ENCODE assay signal across 24 cellular contexts in genomic region chr12:54521291-54522062, GRCh38. TPM values are rescaled to one million over a fixed set of nuclear protein-coding genes. Genes with fewer than 3 reads are reported as not detected.
DNase-seq lines count a peak whose midpoint lies in the region; ATAC-seq and TF ChIP-seq lines count a peak whose summit lies in the region.
"Had no signal": no experiment of that assay in that cellular context is flagged by ENCODE, and none has a peak within 500 bp of the region (broad histone marks: within the 10 kb centered on the region; RNA-seq: fewer than 3 reads in every experiment).

No MANE protein-coding gene starts in this region.

- H3K27ac Mint-ChIP-seq in activated CD4-positive, alpha-beta memory T cell treated with anti-CD3 and anti-CD28 coated beads for 36 hours, result peak overlapping the region; percentile 95
- H3K27ac Mint-ChIP-seq in activated CD4-positive, alpha-beta memory T cell treated with anti-CD3 and anti-CD28 coated beads, Interleukin-2, amount 10 ng/mL, durations not matched to agents 7 days and 5 days, result no peak overlapping the region
- peak overlapping the region in 2 of 3 donors; percentile 45 to 59 for H3K27ac Mint-ChIP-seq in CD4-positive, CD25-positive, alpha-beta regulatory T cell
- peak overlapping the region; percentile 96 for H3K27ac Mint-ChIP-seq in activated T-helper 17 cell treated with anti-CD3 and anti-CD28 coated beads, Interleukin-2, amount 50 U/mL, for 72 hours

- intact Hi-C loops in activated CD4-positive, alpha-beta memory T cell treated with anti-CD3 and anti-CD28 coated beads for 36 hours (cut with micrococcal nuclease), result loop anchor here (1.0 to 10.0 kb wide), 5 partner anchors 14 to 247 kb away; partner anchors contain the start of gene NCKAP1L

- no peaks in the 10 kb centered on the region for H3K9me3 ChIP-seq in CD4-positive, CD25-positive, alpha-beta regulatory T cell (ENCODE audit: control insufficient read depth in 2 of 2, low read length in 2 of 2)
- H3K9me3 ChIP-seq in parathyroid adenoma (ENCODE audit: control insufficient read depth, low read length), result no peaks in the 10 kb centered on the region
- no peaks in the 10 kb centered on the region for H3K9me3 ChIP-seq in smooth muscle cell (replicated peaks; ENCODE audit: low read depth)
- H3K9me3 ChIP-seq: A549, spleen, transverse colon had no signal

- no peaks in the 10 kb centered on the region for H3K9me3 Mint-ChIP-seq in activated CD4-positive, alpha-beta memory T cell treated with anti-CD3 and anti-CD28 coated beads for 36 hours
- H3K9me3 Mint-ChIP-seq in activated CD4-positive, alpha-beta memory T cell treated with anti-CD3 and anti-CD28 coated beads, Interleukin-2, amount 10 ng/mL, durations not matched to agents 7 days and 5 days, result no peaks in the 10 kb centered on the region
- H3K9me3 Mint-ChIP-seq in CD4-positive, CD25-positive, alpha-beta regulatory T cell, result no peaks in the 10 kb centered on the region
- H3K9me3 Mint-ChIP-seq in activated T-helper 17 cell treated with anti-CD3 and anti-CD28 coated beads, Interleukin-2, amount 50 U/mL, for 72 hours, result no peaks in the 10 kb centered on the region

- H3K4me3 ChIP-seq in CD4-positive, CD25-positive, alpha-beta regulatory T cell (ENCODE audit: low read depth, low read length), result no peak overlapping the region
- H3K4me3 ChIP-seq in parathyroid adenoma (ENCODE audit: low read depth, low read length) (no peak overlapping the region), smooth muscle cell (no peak overlapping the region)
- H3K4me3 ChIP-seq: A549, cardiac muscle cell, spleen, transverse colon had no signal

- DNase-seq in activated CD4-positive, alpha-beta memory T cell treated with anti-CD3 and anti-CD28 coated beads for 36 hours, result peak; percentile 65
- no peak for DNase-seq in activated CD4-positive, alpha-beta memory T cell treated with anti-CD3 and anti-CD28 coated beads, Interleukin-2, amount 10 ng/mL, durations not matched to agents 7 days and 5 days
- DNase-seq in CD4-positive, CD25-positive, alpha-beta regulatory T cell, result no peak
- no peak for DNase-seq in smooth muscle cell (lab: John Stamatoyannopoulos, UW; ENCODE audit: unreplicated experiment)
- DNase-seq: activated CD8-positive, alpha-beta memory T cell treated with anti-CD3 and anti-CD28 coated beads for 24 hours; GOT3; Karpas-422; MV-4-11; NCI-H1694 treated with DMSO at 0.1 percent for 48 hours; NCI-H526; occipital lobe; spleen; T-helper 17 cell; transverse colon had no signal

- H3K4me1 Mint-ChIP-seq in activated CD4-positive, alpha-beta memory T cell treated with anti-CD3 and anti-CD28 coated beads for 36 hours (ENCODE audit: low read depth), result peaks cover 48% of the 10 kb centered on the region
- peaks cover 14% of the 10 kb centered on the region for H3K4me1 Mint-ChIP-seq in activated CD4-positive, alpha-beta memory T cell treated with anti-CD3 and anti-CD28 coated beads, Interleukin-2, amount 10 ng/mL, durations not matched to agents 7 days and 5 days
- peaks cover 0 to 17% (median 6%) of the 10 kb centered on the region in 4 donors for H3K4me1 Mint-ChIP-seq in CD4-positive, CD25-positive, alpha-beta regulatory T cell
- H3K4me1 Mint-ChIP-seq in activated T-helper 17 cell treated with anti-CD3 and anti-CD28 coated beads, Interleukin-2, amount 50 U/mL, for 72 hours, result peaks cover 29% of the 10 kb centered on the region

- no peak overlapping the region for H3K9ac ChIP-seq in parathyroid adenoma
- H3K9ac ChIP-seq in smooth muscle cell (ENCODE audit: low read depth), result no peak overlapping the region

- WGBS in smooth muscle cell (ENCODE audit: low lambda C conversion rate), result 90% methylated on average over 2 of the region's 2 CpGs

- no peak for ATAC-seq in CD4-positive, CD25-positive, alpha-beta regulatory T cell (ENCODE audit: low read depth in 2 of 2)
- peak; percentile 64 for ATAC-seq in activated T-helper 17 cell treated with anti-CD3 and anti-CD28 coated beads, Interleukin-2, amount 50 U/mL, for 72 hours (replicated peaks)
- ATAC-seq in HG03439 (IDR thresholded peaks at IDR 0.05; ENCODE audit: unreplicated experiment) (no peak), HG02610 (IDR thresholded peaks at IDR 0.05; ENCODE audit: unreplicated experiment) (no peak)
- ATAC-seq: A549, T-helper 17 cell had no signal

- no peaks in the 10 kb centered on the region for H3K4me1 ChIP-seq in CD4-positive, CD25-positive, alpha-beta regulatory T cell (ENCODE audit: control insufficient read depth, insufficient read depth, low read length, poor library complexity, severe bottlenecking)
- peaks cover 20% of the 10 kb centered on the region for H3K4me1 ChIP-seq in parathyroid adenoma
- H3K4me1 ChIP-seq in smooth muscle cell (ENCODE audit: low read depth), result no peaks in the 10 kb centered on the region
- H3K4me1 ChIP-seq: A549, transverse colon had no signal

- H4K20me1 ChIP-seq in smooth muscle cell (ENCODE audit: low read depth), result no peaks in the 10 kb centered on the region

- no peak overlapping the region for H3K27ac ChIP-seq in CD4-positive, CD25-positive, alpha-beta regulatory T cell (ENCODE audit: insufficient read depth, low read length, poor library complexity, severe bottlenecking)
- no peak overlapping the region for H3K27ac ChIP-seq in parathyroid adenoma
- H3K27ac ChIP-seq in smooth muscle cell (ENCODE audit: low read depth), result no peak overlapping the region
- H3K27ac ChIP-seq: A549, cardiac muscle cell, spleen, transverse colon had no signal

- peaks cover 99% of the 10 kb centered on the region for H3K36me3 ChIP-seq in CD4-positive, CD25-positive, alpha-beta regulatory T cell (ENCODE audit: control insufficient read depth, insufficient read depth, low read length)
- no peaks in the 10 kb centered on the region for H3K36me3 ChIP-seq in parathyroid adenoma (ENCODE audit: control insufficient read depth, insufficient read depth, low read length)
- H3K36me3 ChIP-seq in smooth muscle cell (ENCODE audit: low read depth), result no peaks in the 10 kb centered on the region
- H3K36me3 ChIP-seq: cardiac muscle cell, transverse colon had no signal

- TF ChIP-seq CTCF in parathyroid adenoma (IDR thresholded peaks at IDR 0.05) (no peak), smooth muscle cell (IDR thresholded peaks at IDR 0.05; ENCODE audit: borderline replicate concordance, insufficient read depth, poor library complexity, severe bottlenecking) (no peak)

- H3F3A ChIP-seq in smooth muscle cell (ENCODE audit: low read depth), result no peaks in the 10 kb centered on the region

- CTCF ChIA-PET in activated CD4-positive, alpha-beta memory T cell treated with anti-CD3 and anti-CD28 coated beads for 36 hours (lab: Charles Lee), result interaction anchor here (0.6 kb wide), 1 partner anchor 17 kb away, joined by 3 read pairs; no protein-coding TSS in a partner anchor
- CTCF ChIA-PET in activated CD4-positive, alpha-beta memory T cell treated with anti-CD3 and anti-CD28 coated beads, Interleukin-2, amount 10 ng/mL, durations not matched to agents 7 days and 5 days (lab: Charles Lee), result no interaction called here

- H3K4me2 ChIP-seq in parathyroid adenoma (ENCODE audit: low read length) (no peak overlapping the region), smooth muscle cell (no peak overlapping the region)
- H3K4me2 ChIP-seq: A549 had no signal

- H3K4me3 Mint-ChIP-seq in activated CD4-positive, alpha-beta memory T cell treated with anti-CD3 and anti-CD28 coated beads for 36 hours, result peak overlapping the region; percentile 14
- H3K4me3 Mint-ChIP-seq in activated CD4-positive, alpha-beta memory T cell treated with anti-CD3 and anti-CD28 coated beads, Interleukin-2, amount 10 ng/mL, durations not matched to agents 7 days and 5 days, result no peak overlapping the region
- H3K4me3 Mint-ChIP-seq in CD4-positive, CD25-positive, alpha-beta regulatory T cell, result no peak overlapping the region
- H3K4me3 Mint-ChIP-seq in activated T-helper 17 cell treated with anti-CD3 and anti-CD28 coated beads, Interleukin-2, amount 50 U/mL, for 72 hours, result peak overlapping the region; percentile 72
- H3K4me3 Mint-ChIP-seq: T-helper 17 cell had no signal

- H3K27me3 Mint-ChIP-seq in activated CD4-positive, alpha-beta memory T cell treated with anti-CD3 and anti-CD28 coated beads for 36 hours, result no peaks in the 10 kb centered on the region
- no peaks in the 10 kb centered on the region for H3K27me3 Mint-ChIP-seq in activated CD4-positive, alpha-beta memory T cell treated with anti-CD3 and anti-CD28 coated beads, Interleukin-2, amount 10 ng/mL, durations not matched to agents 7 days and 5 days
- H3K27me3 Mint-ChIP-seq in CD4-positive, CD25-positive, alpha-beta regulatory T cell, result no peaks in the 10 kb centered on the region
- no peaks in the 10 kb centered on the region for H3K27me3 Mint-ChIP-seq in activated T-helper 17 cell treated with anti-CD3 and anti-CD28 coated beads, Interleukin-2, amount 50 U/mL, for 72 hours
- H3K27me3 Mint-ChIP-seq: T-helper 17 cell had no signal

- POLR2A ChIA-PET in activated CD4-positive, alpha-beta memory T cell treated with anti-CD3 and anti-CD28 coated beads for 36 hours (lab: Charles Lee), result interaction anchor here (1.0 to 1.4 kb wide), 2 partner anchors 23 to 1208 kb away, joined by 3 to 5 read pairs; no protein-coding TSS in a partner anchor
- POLR2A ChIA-PET in activated CD4-positive, alpha-beta memory T cell treated with anti-CD3 and anti-CD28 coated beads, Interleukin-2, amount 10 ng/mL, durations not matched to agents 7 days and 5 days (lab: Charles Lee), result interaction anchor here (1.1 kb wide), 1 partner anchor 24 kb away, joined by 5 read pairs; the partner anchor contains the start of gene NCKAP1L

- peaks cover 82% of the 10 kb centered on the region for H3K36me3 Mint-ChIP-seq in activated CD4-positive, alpha-beta memory T cell treated with anti-CD3 and anti-CD28 coated beads for 36 hours
- H3K36me3 Mint-ChIP-seq in activated CD4-positive, alpha-beta memory T cell treated with anti-CD3 and anti-CD28 coated beads, Interleukin-2, amount 10 ng/mL, durations not matched to agents 7 days and 5 days (ENCODE audit: low read depth), result peaks cover 94% of the 10 kb centered on the region
- peaks cover 75% of the 10 kb centered on the region for H3K36me3 Mint-ChIP-seq in CD4-positive, CD25-positive, alpha-beta regulatory T cell
- no peaks in the 10 kb centered on the region for H3K36me3 Mint-ChIP-seq in activated T-helper 17 cell treated with anti-CD3 and anti-CD28 coated beads, Interleukin-2, amount 50 U/mL, for 72 hours (ENCODE audit: low read depth)

- H2AFZ ChIP-seq in parathyroid adenoma (peak overlapping the region; percentile 10), smooth muscle cell (ENCODE audit: low read depth) (no peak overlapping the region)

- H3K79me2 ChIP-seq in parathyroid adenoma (no peaks in the 10 kb centered on the region), smooth muscle cell (ENCODE audit: low read depth) (no peaks in the 10 kb centered on the region)

- no peaks in the 10 kb centered on the region for H3K27me3 ChIP-seq in CD4-positive, CD25-positive, alpha-beta regulatory T cell (ENCODE audit: control insufficient read depth, insufficient read depth, low read length)
- no peaks in the 10 kb centered on the region for H3K27me3 ChIP-seq in parathyroid adenoma (ENCODE audit: control insufficient read depth, insufficient read depth, low read length)
- peaks cover 22% of the 10 kb centered on the region for H3K27me3 ChIP-seq in smooth muscle cell (ENCODE audit: low read depth)
- H3K27me3 ChIP-seq: spleen, transverse colon had no signal

RNA-seq across cellular contexts. Expression of gene NCKAP1L, which starts 23.9 kb away (rescaled TPM):
- 100 to 1,000 TPM; 158 to 160 TPM for total RNA-seq in activated CD4-positive, alpha-beta memory T cell treated with anti-CD3 and anti-CD28 coated beads for 36 hours
- 100 to 1,000 TPM; 188 to 189 TPM for total RNA-seq in activated CD4-positive, alpha-beta memory T cell treated with anti-CD3 and anti-CD28 coated beads, Interleukin-2, amount 10 ng/mL, durations not matched to agents 7 days and 5 days
- 142 TPM for total RNA-seq in CD4-positive, CD25-positive, alpha-beta regulatory T cell
- 100 to 1,000 TPM in 2 of 4 donors, 10 to 100 TPM in 2; 91.3 to 138 (median 115) TPM for polyA plus RNA-seq in CD4-positive, CD25-positive, alpha-beta regulatory T cell
- 100 to 1,000 TPM; 152 to 189 TPM for total RNA-seq in activated T-helper 17 cell treated with anti-CD3 and anti-CD28 coated beads, Interleukin-2, amount 50 U/mL, for 72 hours
- 0.04 TPM in 1 of 2 replicates, not detected in the other for total RNA-seq in smooth muscle cell
- not detected in 2 replicates for polyA plus RNA-seq in smooth muscle cell
- total RNA-seq: mammary epithelial cell, renal cortical epithelial cell, SK-MEL-5 had no signal

RNA-seq across cellular contexts. Expression of gene PDE1B, which starts 27.9 kb away (rescaled TPM):
- 10 to 100 TPM; 10.4 to 11.1 TPM for total RNA-seq in activated CD4-positive, alpha-beta memory T cell treated with anti-CD3 and anti-CD28 coated beads for 36 hours
- 10 to 100 TPM; 11.5 to 12.0 TPM for total RNA-seq in activated CD4-positive, alpha-beta memory T cell treated with anti-CD3 and anti-CD28 coated beads, Interleukin-2, amount 10 ng/mL, durations not matched to agents 7 days and 5 days
- 19.4 TPM for total RNA-seq in CD4-positive, CD25-positive, alpha-beta regulatory T cell
- polyA plus RNA-seq in CD4-positive, CD25-positive, alpha-beta regulatory T cell, result 1 to 10 TPM in 1 of 4 donors, under 1 TPM in 2, not detected in 1; 0.44 to 2.3 (median 0.67) TPM
- 10 to 100 TPM; 17.8 to 47.4 TPM for total RNA-seq in activated T-helper 17 cell treated with anti-CD3 and anti-CD28 coated beads, Interleukin-2, amount 50 U/mL, for 72 hours
- total RNA-seq in smooth muscle cell, result 0.04 TPM in 1 of 2 replicates, not detected in the other
- polyA plus RNA-seq in smooth muscle cell, result not detected in 2 replicates

RNA-seq across cellular contexts. Expression of gene GTSF1, which starts 48.1 kb away (rescaled TPM):
- total RNA-seq in activated CD4-positive, alpha-beta memory T cell treated with anti-CD3 and anti-CD28 coated beads for 36 hours, result 10 to 100 TPM; 11.3 to 13.0 TPM
- 10 to 100 TPM; 14.9 to 16.4 TPM for total RNA-seq in activated CD4-positive, alpha-beta memory T cell treated with anti-CD3 and anti-CD28 coated beads, Interleukin-2, amount 10 ng/mL, durations not matched to agents 7 days and 5 days
- 3.0 TPM for total RNA-seq in CD4-positive, CD25-positive, alpha-beta regulatory T cell
- 10 to 100 TPM; 12.7 to 30.3 (median 18.4) TPM for polyA plus RNA-seq in CD4-positive, CD25-positive, alpha-beta regulatory T cell
- 10 to 100 TPM; 16.4 to 21.2 TPM for total RNA-seq in activated T-helper 17 cell treated with anti-CD3 and anti-CD28 coated beads, Interleukin-2, amount 50 U/mL, for 72 hours
- not detected in 2 replicates for total RNA-seq in smooth muscle cell
- not detected in 2 replicates for polyA plus RNA-seq in smooth muscle cell
- total RNA-seq: cardiac muscle cell, mammary epithelial cell, SK-MEL-5, transverse colon had no signal
- polyA plus RNA-seq: A549, BJ, cardiac muscle cell, mammary epithelial cell had no signal

Comparison
In these comparisons a context has a peak if more than half of its experiments do, and no peak if none do; other contexts are left out.
1. H3K4me3 Mint-ChIP-seq: peak in activated CD4-positive, alpha-beta memory T cell treated with anti-CD3 and anti-CD28 coated beads for 36 hours (single experiment) and activated T-helper 17 cell treated with anti-CD3 and anti-CD28 coated beads, Interleukin-2, amount 50 U/mL, for 72 hours (single experiment); none in activated CD4-positive, alpha-beta memory T cell treated with anti-CD3 and anti-CD28 coated beads, Interleukin-2, amount 10 ng/mL, durations not matched to agents 7 days and 5 days (single experiment) and CD4-positive, CD25-positive, alpha-beta regulatory T cell (0 of 4).
2. RNA of gene NCKAP1L, which starts 23.9 kb away (total RNA-seq): 188 to 189 TPM in activated CD4-positive, alpha-beta memory T cell treated with anti-CD3 and anti-CD28 coated beads, Interleukin-2, amount 10 ng/mL, durations not matched to agents 7 days and 5 days, 152 to 189 TPM in activated T-helper 17 cell treated with anti-CD3 and anti-CD28 coated beads, Interleukin-2, amount 50 U/mL, for 72 hours, 158 to 160 TPM in activated CD4-positive, alpha-beta memory T cell treated with anti-CD3 and anti-CD28 coated beads for 36 hours and 142 TPM in CD4-positive, CD25-positive, alpha-beta regulatory T cell (single experiment); 0.04 TPM in smooth muscle cell; every median in the first group is over 100 times any median in the second.
3. RNA of gene PDE1B, which starts 27.9 kb away (total RNA-seq): 17.8 to 47.4 TPM in activated T-helper 17 cell treated with anti-CD3 and anti-CD28 coated beads, Interleukin-2, amount 50 U/mL, for 72 hours, 19.4 TPM in CD4-positive, CD25-positive, alpha-beta regulatory T cell (single experiment), 11.5 to 12.0 TPM in activated CD4-positive, alpha-beta memory T cell treated with anti-CD3 and anti-CD28 coated beads, Interleukin-2, amount 10 ng/mL, durations not matched to agents 7 days and 5 days and 10.4 to 11.1 TPM in activated CD4-positive, alpha-beta memory T cell treated with anti-CD3 and anti-CD28 coated beads for 36 hours; 0.04 TPM in smooth muscle cell; every median in the first group is over 10 times any median in the second.